Comparison of ENCODE assay signal across 22 cellular contexts in the genomic region with DNA sequence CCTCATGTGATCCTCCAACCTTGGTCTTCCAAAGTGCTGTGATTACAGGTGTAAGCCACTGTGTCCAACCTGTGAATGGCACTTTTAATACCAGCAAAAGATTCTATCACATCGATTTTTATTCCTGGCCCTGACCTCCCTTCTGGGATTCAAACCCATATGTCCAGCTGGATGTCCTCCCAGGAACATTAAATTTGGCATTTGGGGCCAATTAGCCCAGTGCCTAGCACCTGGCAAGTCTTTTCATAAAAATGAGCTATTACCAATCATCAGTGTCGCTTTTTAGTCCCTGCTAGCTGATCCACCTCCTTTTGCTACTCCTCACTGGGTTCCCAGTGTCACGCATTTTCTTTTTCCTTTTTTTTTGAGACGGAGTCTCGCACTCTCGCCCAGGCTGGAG.
"Had no signal": no experiment of that assay in that cellular context is flagged by ENCODE, and none has a peak within 500 bp of the region (broad histone marks: within the 10 kb centered on the region; RNA-seq: fewer than 3 reads in every experiment).

No MANE protein-coding gene starts in this region.

- H3K9me3 ChIP-seq: left ventricle myocardium inferior, lower lobe of right lung, psoas muscle, right lobe of liver, testis, tibial nerve had no signal

- H3K27me3 ChIP-seq: hepatocyte, right lobe of liver, testis, tibial nerve had no signal

- ATAC-seq: left cardiac atrium; lower lobe of right lung; psoas muscle; right lobe of liver; stimulated activated effector memory CD8-positive, alpha-beta T cell treated with anti-CD3 and anti-CD28 coated beads, Interleukin-12 subunit alpha, Interleukin-12 subunit beta, amount 100 ng/mL, for 72 hours had no signal

- H3K27ac Mint-ChIP-seq: endodermal cell; memory B cell; stimulated activated effector memory CD8-positive, alpha-beta T cell treated with anti-CD3 and anti-CD28 coated beads, Interleukin-12 subunit alpha, Interleukin-12 subunit beta, amount 100 ng/mL, for 72 hours; stimulated activated naive CD8-positive, alpha-beta T cell treated with anti-CD3 and anti-CD28 coated beads, Interleukin-15, Interleukin-2, amounts not matched to agents 100 ng/mL and 50 ng/mL, for 24 hours had no signal

- H3K9me3 Mint-ChIP-seq: memory B cell; mesothelial cell of epicardium; nephron; stimulated activated effector memory CD8-positive, alpha-beta T cell treated with anti-CD3 and anti-CD28 coated beads, Interleukin-12 subunit alpha, Interleukin-12 subunit beta, amount 100 ng/mL, for 72 hours; stimulated activated naive CD8-positive, alpha-beta T cell treated with anti-CD3 and anti-CD28 coated beads, Interleukin-15, Interleukin-2, amounts not matched to agents 100 ng/mL and 50 ng/mL, for 24 hours had no signal

- H3K4me2 ChIP-seq: hepatocyte had no signal

- H3K4me3 ChIP-seq: hepatocyte, left ventricle myocardium inferior, lower lobe of right lung, psoas muscle, right lobe of liver, testis, tibial nerve had no signal

- H3K27me3 Mint-ChIP-seq: memory B cell; stimulated activated naive CD8-positive, alpha-beta T cell treated with anti-CD3 and anti-CD28 coated beads, Interleukin-15, Interleukin-2, amounts not matched to agents 100 ng/mL and 50 ng/mL, for 24 hours had no signal

- H3K4me1 ChIP-seq: testis had no signal

- DNase-seq: dermis blood vessel endothelial cell; endodermal cell; erythroblast; foreskin melanocyte; head of caudate nucleus; kidney; left cardiac atrium; left ventricle myocardium inferior; lower lobe of right lung; psoas muscle; retina; right lobe of liver; stimulated activated CD4-positive, alpha-beta T cell treated with anti-CD3 and anti-CD28 coated beads, Interleukin-4, amount 100 ng/mL, for 1 hour; stimulated activated CD8-positive, alpha-beta memory T cell treated with anti-CD3 and anti-CD28 coated beads, Interleukin-4, amount 100 ng/mL, for 48 hours; testis had no signal

- H3K4me3 Mint-ChIP-seq: endodermal cell; memory B cell; stimulated activated effector memory CD8-positive, alpha-beta T cell treated with anti-CD3 and anti-CD28 coated beads, Interleukin-12 subunit alpha, Interleukin-12 subunit beta, amount 100 ng/mL, for 72 hours; stimulated activated naive CD8-positive, alpha-beta T cell treated with anti-CD3 and anti-CD28 coated beads, Interleukin-15, Interleukin-2, amounts not matched to agents 100 ng/mL and 50 ng/mL, for 24 hours had no signal

- H3K36me3 ChIP-seq: left ventricle myocardium inferior, lower lobe of right lung, right lobe of liver had no signal

- H2AFZ ChIP-seq: hepatocyte had no signal

- H3K36me3 Mint-ChIP-seq: memory B cell; mesothelial cell of epicardium; stimulated activated effector memory CD8-positive, alpha-beta T cell treated with anti-CD3 and anti-CD28 coated beads, Interleukin-12 subunit alpha, Interleukin-12 subunit beta, amount 100 ng/mL, for 72 hours had no signal

- H3K27ac ChIP-seq: hepatocyte, left ventricle myocardium inferior, lower lobe of right lung, psoas muscle, right lobe of liver, testis, tibial nerve had no signal
